14 cellular contexts compared by ENCODE assay signal in genomic region chr4:8260656-8261111, GRCh38. TPM values are rescaled to one million over a fixed set of nuclear protein-coding genes. Genes with fewer than 3 reads are reported as not detected.
DNase-seq lines count a peak whose midpoint lies in the region; ATAC-seq, FAIRE-seq and TF ChIP-seq lines count a peak whose summit lies in the region.
"Had no signal": no experiment of that assay in that cellular context is flagged by ENCODE, and none has a peak within 500 bp of the region (broad histone marks: within the 10 kb centered on the region; RNA-seq: fewer than 3 reads in every experiment).

No MANE protein-coding gene starts in this region.

- ATAC-seq in GM21515 (IDR thresholded peaks at IDR 0.05; ENCODE audit: unreplicated experiment): no peak
- ATAC-seq: natural killer cell treated with Interleukin-12 subunit alpha and Interleukin-12 subunit beta and Interleukin-15 and Interleukin-18, amount 100 ng/mL, for 72 hours had no signal

- no peak overlapping the region for H3K4me2 ChIP-seq in osteoblast (ENCODE audit: insufficient read depth, low read length)
- H3K4me2 ChIP-seq: KMS-11 had no signal

- peak; percentile 34 for DNase-seq in Ammon's horn (ENCODE audit: low spot score)
- peak; percentile 26 for DNase-seq in NCI-H510A treated with DMSO at 0.1 percent for 48 hours (lab: John Stamatoyannopoulos, UW)
- DNase-seq in epithelial cell of esophagus (ENCODE audit: low read depth): peak; percentile 72
- peak; percentile 92 for DNase-seq in osteoblast (ENCODE audit: insufficient read length, low spot score, missing footprints)
- DNase-seq in GM12892 (ENCODE audit: insufficient read length): no peak
- DNase-seq in GM19240 (ENCODE audit: insufficient read length, low spot score): no peak
- DNase-seq in stimulated activated CD4-positive, alpha-beta T cell treated with anti-CD3 and anti-CD28 coated beads, Interleukin-2, amount 100 ng/mL, for 24 hours: no peak
- DNase-seq: amniotic stem cell, DMS153, heart right ventricle had no signal

- H3K4me3 ChIP-seq in epithelial cell of esophagus (ENCODE audit: low read length) (no peak overlapping the region), osteoblast (ENCODE audit: insufficient read depth, low read length) (no peak overlapping the region)
- H3K4me3 ChIP-seq: heart right ventricle had no signal

- no peaks in the 10 kb centered on the region for H4K20me1 ChIP-seq in osteoblast (ENCODE audit: insufficient read depth, low read length)

- no peak overlapping the region for H3K27ac ChIP-seq in osteoblast (ENCODE audit: low read depth, low read length)
- H3K27ac ChIP-seq: KMS-11 had no signal

- H3K4me1 ChIP-seq in osteoblast (ENCODE audit: insufficient read depth, low read length): peaks cover 8% of the 10 kb centered on the region

- no peaks in the 10 kb centered on the region for H3K27me3 ChIP-seq in osteoblast (ENCODE audit: insufficient read depth, low read length)
- H3K27me3 ChIP-seq: heart right ventricle had no signal

- no peaks in the 10 kb centered on the region for H3K79me2 ChIP-seq in osteoblast (ENCODE audit: insufficient read depth, low read length)

- no peaks in the 10 kb centered on the region for H3K36me3 ChIP-seq in osteoblast (ENCODE audit: insufficient read depth, low read length)
- H3K36me3 ChIP-seq: heart right ventricle had no signal

- no peaks in the 10 kb centered on the region for H3K9me3 ChIP-seq in osteoblast (ENCODE audit: low read depth, low read length)
- H3K9me3 ChIP-seq: heart right ventricle had no signal

- no peak for TF ChIP-seq CTCF in epithelial cell of esophagus (IDR thresholded peaks at IDR 0.05; ENCODE audit: insufficient read depth, low read depth, low read length, missing control alignments)
- no peak for TF ChIP-seq CTCF in osteoblast (IDR thresholded peaks at IDR 0.05; ENCODE audit: extremely low read depth, low read depth, low read length)

- TF ChIP-seq POLR2A in GM12892 (IDR thresholded peaks at IDR 0.05; ENCODE audit: low read depth, low read length): no peak

- H2AFZ ChIP-seq in osteoblast (ENCODE audit: low read length): no peak overlapping the region

- no peak for FAIRE-seq in GM12892 (lab: Jason Lieb, UNC)

RNA-seq across cellular contexts. Expression of gene HTRA3, which starts 8.9 kb away (rescaled TPM):
- 4.0 and 11.5 TPM in 2 replicates for total RNA-seq in osteoblast
- not detected for polyA plus RNA-seq in GM12892 (2012; ENCODE audit: missing spikeins)
- total RNA-seq: natural killer cell treated with Interleukin-12 subunit alpha and Interleukin-12 subunit beta and Interleukin-15 and Interleukin-18, amount 100 ng/mL, for 72 hours; OCI-LY7 had no signal

Comparison
In these comparisons a context has a peak if more than half of its experiments do, and no peak if none do; other contexts are left out.
1. DNase-seq: peak in Ammon's horn (single experiment), NCI-H510A treated with DMSO at 0.1 percent for 48 hours (single experiment), epithelial cell of esophagus (single experiment) and osteoblast (single experiment); none in GM12892 (single experiment), GM19240 (single experiment) and stimulated activated CD4-positive, alpha-beta T cell treated with anti-CD3 and anti-CD28 coated beads, Interleukin-2, amount 100 ng/mL, for 24 hours (0 of 2).